In the genomic region with DNA sequence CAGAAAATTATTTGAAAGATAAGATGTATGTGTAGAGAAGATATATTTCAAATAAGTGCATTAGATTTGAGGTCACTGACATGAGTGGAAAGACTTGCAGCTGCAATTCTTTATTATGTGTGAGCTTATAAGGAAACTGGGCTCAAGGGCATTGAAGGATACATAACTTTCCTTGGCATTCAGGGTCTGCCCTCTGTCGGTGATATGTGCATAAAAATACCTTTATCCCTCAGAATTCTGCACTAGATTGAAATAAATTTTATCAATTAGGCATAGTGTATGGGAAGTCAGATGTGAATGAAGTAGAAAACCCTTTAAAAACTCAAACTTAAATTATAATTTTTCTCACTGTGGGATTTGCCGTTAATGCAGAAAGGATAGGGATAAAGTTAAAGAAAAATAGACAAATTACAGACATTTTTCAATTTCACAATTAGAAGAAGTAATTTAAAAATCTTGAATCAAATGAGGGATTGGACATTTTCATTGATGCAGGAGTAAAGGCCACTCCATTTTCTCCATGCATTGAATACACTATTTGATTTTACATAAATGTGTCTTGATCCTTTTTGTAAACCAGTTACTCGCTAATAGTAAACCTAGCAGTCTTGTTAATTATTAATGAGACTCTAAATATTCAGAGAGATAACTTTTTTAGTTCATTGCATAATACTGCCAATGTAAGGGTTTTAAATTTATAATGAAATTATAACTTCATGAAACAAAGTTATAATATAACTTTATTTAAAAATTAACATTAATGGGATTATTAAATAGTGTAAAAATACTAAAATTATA, we compare ENCODE assay signal across 1 cellular context.
TF ChIP-seq lines count a peak whose summit lies in the region.

No MANE protein-coding gene starts in this region.

TF ChIP-seq in GM12878, 131 proteins besides CTCF, POLR2A, EP300 and RAD21 (continued from another document):
- TF ChIP-seq, protein P1, sequence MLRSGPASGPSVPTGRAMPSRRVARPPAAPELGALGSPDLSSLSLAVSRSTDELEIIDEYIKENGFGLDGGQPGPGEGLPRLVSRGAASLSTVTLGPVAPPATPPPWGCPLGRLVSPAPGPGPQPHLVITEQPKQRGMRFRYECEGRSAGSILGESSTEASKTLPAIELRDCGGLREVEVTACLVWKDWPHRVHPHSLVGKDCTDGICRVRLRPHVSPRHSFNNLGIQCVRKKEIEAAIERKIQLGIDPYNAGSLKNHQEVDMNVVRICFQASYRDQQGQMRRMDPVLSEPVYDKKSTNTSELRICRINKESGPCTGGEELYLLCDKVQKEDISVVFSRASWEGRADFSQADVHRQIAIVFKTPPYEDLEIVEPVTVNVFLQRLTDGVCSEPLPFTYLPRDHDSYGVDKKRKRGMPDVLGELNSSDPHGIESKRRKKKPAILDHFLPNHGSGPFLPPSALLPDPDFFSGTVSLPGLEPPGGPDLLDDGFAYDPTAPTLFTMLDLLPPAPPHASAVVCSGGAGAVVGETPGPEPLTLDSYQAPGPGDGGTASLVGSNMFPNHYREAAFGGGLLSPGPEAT (IDR thresholded peaks at IDR 0.05; ENCODE audit: low read depth): no peak
- TF ChIP-seq MTA2 (IDR thresholded peaks at IDR 0.05; ENCODE audit: low read depth): no peak
